Comparison of ENCODE assay signal across 1 cellular context in the genomic region with DNA sequence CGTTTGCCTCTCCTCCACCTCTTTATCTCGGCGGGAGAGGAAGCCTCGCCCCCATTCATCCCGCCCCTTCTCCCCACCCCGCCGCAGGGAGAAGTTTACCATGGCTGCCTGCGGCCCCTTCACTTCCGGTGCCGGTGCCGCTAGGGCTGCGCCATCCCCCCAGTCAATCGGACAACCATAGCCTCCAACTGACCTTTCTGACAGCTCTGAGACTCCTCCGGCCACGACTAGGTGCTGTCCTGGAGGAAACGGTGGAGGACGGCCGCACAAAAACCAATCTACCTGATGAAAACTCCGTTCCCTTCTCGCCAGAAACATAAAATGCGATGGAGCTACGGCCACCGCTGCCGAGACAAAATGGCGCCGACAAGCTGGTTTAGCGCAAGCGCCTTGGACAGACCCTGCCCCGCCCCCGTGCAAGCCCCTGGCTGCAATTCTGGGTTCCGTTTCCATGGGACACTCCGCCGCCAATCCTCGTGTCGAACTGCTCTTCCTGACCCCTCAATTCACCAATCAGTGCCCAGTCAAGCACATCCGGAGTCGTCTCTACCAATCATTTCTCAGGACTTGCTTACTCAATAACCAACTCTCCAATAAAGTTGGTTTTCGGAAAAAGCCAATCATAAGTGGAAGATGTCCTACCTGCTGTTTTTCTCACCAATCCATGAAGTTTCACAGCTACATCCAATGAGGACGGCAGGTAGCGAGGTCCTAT.
TF ChIP-seq lines count a peak whose summit lies in the region.

No MANE protein-coding gene starts in this region.

TF ChIP-seq in A549, 52 proteins besides CTCF, POLR2A, EP300 and RAD21 (continued from another document):
- TF ChIP-seq, protein P1, sequence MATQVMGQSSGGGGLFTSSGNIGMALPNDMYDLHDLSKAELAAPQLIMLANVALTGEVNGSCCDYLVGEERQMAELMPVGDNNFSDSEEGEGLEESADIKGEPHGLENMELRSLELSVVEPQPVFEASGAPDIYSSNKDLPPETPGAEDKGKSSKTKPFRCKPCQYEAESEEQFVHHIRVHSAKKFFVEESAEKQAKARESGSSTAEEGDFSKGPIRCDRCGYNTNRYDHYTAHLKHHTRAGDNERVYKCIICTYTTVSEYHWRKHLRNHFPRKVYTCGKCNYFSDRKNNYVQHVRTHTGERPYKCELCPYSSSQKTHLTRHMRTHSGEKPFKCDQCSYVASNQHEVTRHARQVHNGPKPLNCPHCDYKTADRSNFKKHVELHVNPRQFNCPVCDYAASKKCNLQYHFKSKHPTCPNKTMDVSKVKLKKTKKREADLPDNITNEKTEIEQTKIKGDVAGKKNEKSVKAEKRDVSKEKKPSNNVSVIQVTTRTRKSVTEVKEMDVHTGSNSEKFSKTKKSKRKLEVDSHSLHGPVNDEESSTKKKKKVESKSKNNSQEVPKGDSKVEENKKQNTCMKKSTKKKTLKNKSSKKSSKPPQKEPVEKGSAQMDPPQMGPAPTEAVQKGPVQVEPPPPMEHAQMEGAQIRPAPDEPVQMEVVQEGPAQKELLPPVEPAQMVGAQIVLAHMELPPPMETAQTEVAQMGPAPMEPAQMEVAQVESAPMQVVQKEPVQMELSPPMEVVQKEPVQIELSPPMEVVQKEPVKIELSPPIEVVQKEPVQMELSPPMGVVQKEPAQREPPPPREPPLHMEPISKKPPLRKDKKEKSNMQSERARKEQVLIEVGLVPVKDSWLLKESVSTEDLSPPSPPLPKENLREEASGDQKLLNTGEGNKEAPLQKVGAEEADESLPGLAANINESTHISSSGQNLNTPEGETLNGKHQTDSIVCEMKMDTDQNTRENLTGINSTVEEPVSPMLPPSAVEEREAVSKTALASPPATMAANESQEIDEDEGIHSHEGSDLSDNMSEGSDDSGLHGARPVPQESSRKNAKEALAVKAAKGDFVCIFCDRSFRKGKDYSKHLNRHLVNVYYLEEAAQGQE (IDR thresholded peaks at IDR 0.05) = no peak
- TF ChIP-seq, protein P2, sequence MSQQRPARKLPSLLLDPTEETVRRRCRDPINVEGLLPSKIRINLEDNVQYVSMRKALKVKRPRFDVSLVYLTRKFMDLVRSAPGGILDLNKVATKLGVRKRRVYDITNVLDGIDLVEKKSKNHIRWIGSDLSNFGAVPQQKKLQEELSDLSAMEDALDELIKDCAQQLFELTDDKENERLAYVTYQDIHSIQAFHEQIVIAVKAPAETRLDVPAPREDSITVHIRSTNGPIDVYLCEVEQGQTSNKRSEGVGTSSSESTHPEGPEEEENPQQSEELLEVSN (IDR thresholded peaks at IDR 0.05; ENCODE audit: borderline replicate concordance, low read depth) = no peak
- TF ChIP-seq ZNF302 (CRISPR knock-in tag; IDR thresholded peaks at IDR 0.05) (peak; percentile 100), PBX3 (IDR thresholded peaks at IDR 0.05) (peak; percentile 98), FOXS1 (CRISPR knock-in tag; IDR thresholded peaks at IDR 0.05) (peak; percentile 100), TFCP2L1 (CRISPR knock-in tag; IDR thresholded peaks at IDR 0.05) (peak; percentile 98), RARB (CRISPR knock-in tag; IDR thresholded peaks at IDR 0.05) (peak; percentile 85), CEBPB (IDR thresholded peaks at IDR 0.05) (peak in 1 of 2 experiments; percentile 57; a peak in 1 of 4 replicates), JUN (IDR thresholded peaks at IDR 0.05) (peak; percentile 81 to 87; a peak in 4 of 5 replicates), HOXA7 (CRISPR knock-in tag; IDR thresholded peaks at IDR 0.05) (peak; percentile 86), ESRRA (IDR thresholded peaks at IDR 0.05; ENCODE audit: borderline replicate concordance, low read length) (no peak), SREBF2 (IDR thresholded peaks at IDR 0.05) (no peak), BCL3 (IDR thresholded peaks at IDR 0.05) (peak; percentile 88; the same call in 1 of the 3 replicates), ZC3H11A (IDR thresholded peaks at IDR 0.05) (no peak), HOXB13 (CRISPR knock-in tag; IDR thresholded peaks at IDR 0.05; ENCODE audit: low read depth) (peak; percentile 100), HOXB5 (CRISPR knock-in tag; IDR thresholded peaks at IDR 0.05) (peak; percentile 99)
- TF ChIP-seq, protein P3, sequence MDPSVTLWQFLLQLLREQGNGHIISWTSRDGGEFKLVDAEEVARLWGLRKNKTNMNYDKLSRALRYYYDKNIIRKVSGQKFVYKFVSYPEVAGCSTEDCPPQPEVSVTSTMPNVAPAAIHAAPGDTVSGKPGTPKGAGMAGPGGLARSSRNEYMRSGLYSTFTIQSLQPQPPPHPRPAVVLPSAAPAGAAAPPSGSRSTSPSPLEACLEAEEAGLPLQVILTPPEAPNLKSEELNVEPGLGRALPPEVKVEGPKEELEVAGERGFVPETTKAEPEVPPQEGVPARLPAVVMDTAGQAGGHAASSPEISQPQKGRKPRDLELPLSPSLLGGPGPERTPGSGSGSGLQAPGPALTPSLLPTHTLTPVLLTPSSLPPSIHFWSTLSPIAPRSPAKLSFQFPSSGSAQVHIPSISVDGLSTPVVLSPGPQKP (IDR thresholded peaks at IDR 0.05; ENCODE audit: low read depth, low read length) = 0 out of 2 replicates have a peak, but pooled peaks have one; percentile 77
- TF ChIP-seq, protein P4, sequence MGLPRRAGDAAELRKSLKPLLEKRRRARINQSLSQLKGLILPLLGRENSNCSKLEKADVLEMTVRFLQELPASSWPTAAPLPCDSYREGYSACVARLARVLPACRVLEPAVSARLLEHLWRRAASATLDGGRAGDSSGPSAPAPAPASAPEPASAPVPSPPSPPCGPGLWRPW (IDR thresholded peaks at IDR 0.05) = no peak
TF ChIP-seq in A549: peak in this region for 25.
